ENCODE assay signal across 1 cellular context in the genomic region with DNA sequence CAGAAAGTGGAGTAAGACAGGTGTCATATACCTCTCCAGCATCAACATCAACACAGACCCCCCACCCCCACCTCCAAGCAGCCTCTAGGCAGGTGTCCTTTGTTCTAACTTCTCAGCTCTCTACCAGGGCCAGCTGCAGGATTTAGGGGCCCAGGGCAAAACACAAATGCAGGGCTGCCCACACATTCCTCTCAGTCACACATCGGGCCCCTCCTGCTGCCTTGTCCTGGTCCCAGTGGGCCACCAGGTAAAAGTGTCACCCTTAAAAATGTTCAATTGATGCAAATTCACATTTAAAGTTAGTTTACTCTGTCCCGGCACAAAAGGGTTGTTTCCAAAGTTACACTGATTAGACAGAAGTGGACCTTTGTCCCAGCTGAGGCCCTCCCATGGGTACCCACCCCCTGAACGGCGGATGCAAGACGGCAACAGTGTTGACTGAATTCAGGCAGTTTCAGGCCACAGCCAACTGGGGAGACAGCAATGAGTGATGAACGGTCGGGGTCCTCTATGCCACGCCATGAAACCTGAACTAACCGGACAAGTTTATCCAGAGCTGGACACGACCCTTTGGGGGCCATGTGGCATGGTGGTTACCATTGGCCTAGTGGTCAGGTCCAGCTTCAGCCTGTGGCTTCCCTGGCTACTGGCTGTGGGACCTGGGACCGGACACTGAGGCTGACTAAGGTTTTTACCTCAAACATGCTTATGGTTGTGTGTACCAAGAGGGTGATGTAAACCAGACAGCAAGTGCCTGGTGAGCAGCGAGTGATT.
TF ChIP-seq lines count a peak whose summit lies in the region.

No MANE protein-coding gene starts in this region.

TF ChIP-seq in HepG2, 621 proteins besides CTCF, POLR2A, EP300 and RAD21 (continued from another document and continues in another):
- TF ChIP-seq, protein P1, sequence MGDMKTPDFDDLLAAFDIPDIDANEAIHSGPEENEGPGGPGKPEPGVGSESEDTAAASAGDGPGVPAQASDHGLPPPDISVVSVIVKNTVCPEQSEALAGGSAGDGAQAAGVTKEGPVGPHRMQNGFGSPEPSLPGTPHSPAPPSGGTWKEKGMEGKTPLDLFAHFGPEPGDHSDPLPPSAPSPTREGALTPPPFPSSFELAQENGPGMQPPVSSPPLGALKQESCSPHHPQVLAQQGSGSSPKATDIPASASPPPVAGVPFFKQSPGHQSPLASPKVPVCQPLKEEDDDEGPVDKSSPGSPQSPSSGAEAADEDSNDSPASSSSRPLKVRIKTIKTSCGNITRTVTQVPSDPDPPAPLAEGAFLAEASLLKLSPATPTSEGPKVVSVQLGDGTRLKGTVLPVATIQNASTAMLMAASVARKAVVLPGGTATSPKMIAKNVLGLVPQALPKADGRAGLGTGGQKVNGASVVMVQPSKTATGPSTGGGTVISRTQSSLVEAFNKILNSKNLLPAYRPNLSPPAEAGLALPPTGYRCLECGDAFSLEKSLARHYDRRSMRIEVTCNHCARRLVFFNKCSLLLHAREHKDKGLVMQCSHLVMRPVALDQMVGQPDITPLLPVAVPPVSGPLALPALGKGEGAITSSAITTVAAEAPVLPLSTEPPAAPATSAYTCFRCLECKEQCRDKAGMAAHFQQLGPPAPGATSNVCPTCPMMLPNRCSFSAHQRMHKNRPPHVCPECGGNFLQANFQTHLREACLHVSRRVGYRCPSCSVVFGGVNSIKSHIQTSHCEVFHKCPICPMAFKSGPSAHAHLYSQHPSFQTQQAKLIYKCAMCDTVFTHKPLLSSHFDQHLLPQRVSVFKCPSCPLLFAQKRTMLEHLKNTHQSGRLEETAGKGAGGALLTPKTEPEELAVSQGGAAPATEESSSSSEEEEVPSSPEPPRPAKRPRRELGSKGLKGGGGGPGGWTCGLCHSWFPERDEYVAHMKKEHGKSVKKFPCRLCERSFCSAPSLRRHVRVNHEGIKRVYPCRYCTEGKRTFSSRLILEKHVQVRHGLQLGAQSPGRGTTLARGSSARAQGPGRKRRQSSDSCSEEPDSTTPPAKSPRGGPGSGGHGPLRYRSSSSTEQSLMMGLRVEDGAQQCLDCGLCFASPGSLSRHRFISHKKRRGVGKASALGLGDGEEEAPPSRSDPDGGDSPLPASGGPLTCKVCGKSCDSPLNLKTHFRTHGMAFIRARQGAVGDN (CRISPR knock-in tag; IDR thresholded peaks at IDR 0.05) = peak; percentile 84
- no peak for TF ChIP-seq ARNT2 (CRISPR knock-in tag; IDR thresholded peaks at IDR 0.05; ENCODE audit: low read depth)
- TF ChIP-seq ZNF207 (IDR thresholded peaks at IDR 0.05; ENCODE audit: borderline replicate concordance) = no peak
- TF ChIP-seq ETV5 (CRISPR knock-in tag; IDR thresholded peaks at IDR 0.05; ENCODE audit: borderline replicate concordance) = peak; percentile 63; the same call in 1 of the 2 replicates
- no peak for TF ChIP-seq KLF13 (CRISPR knock-in tag; IDR thresholded peaks at IDR 0.05)
- TF ChIP-seq FOXA3 (CRISPR knock-in tag; IDR thresholded peaks at IDR 0.05) = peak; percentile 53
- no peak for TF ChIP-seq ZNF143 (CRISPR knock-in tag; IDR thresholded peaks at IDR 0.05)
- 0 out of 2 replicates have a peak, but pooled peaks have one; percentile 26 for TF ChIP-seq SMYD3 (CRISPR knock-in tag; IDR thresholded peaks at IDR 0.05)
- TF ChIP-seq ZNF777 (CRISPR knock-in tag; IDR thresholded peaks at IDR 0.05) = peak; percentile 59; the same call in 1 of the 2 replicates
- TF ChIP-seq ZNF616 (CRISPR knock-in tag; IDR thresholded peaks at IDR 0.05; ENCODE audit: low read depth) = no peak
- TF ChIP-seq ZNF749 (CRISPR knock-in tag; IDR thresholded peaks at IDR 0.05; ENCODE audit: borderline replicate concordance) = no peak
- no peak for TF ChIP-seq ZNF670 (CRISPR knock-in tag; IDR thresholded peaks at IDR 0.05; ENCODE audit: borderline replicate concordance)
- TF ChIP-seq SSRP1 (CRISPR knock-in tag; IDR thresholded peaks at IDR 0.05) = no peak
- TF ChIP-seq ZNF619 (CRISPR knock-in tag; IDR thresholded peaks at IDR 0.05) = no peak
- TF ChIP-seq, protein P2, sequence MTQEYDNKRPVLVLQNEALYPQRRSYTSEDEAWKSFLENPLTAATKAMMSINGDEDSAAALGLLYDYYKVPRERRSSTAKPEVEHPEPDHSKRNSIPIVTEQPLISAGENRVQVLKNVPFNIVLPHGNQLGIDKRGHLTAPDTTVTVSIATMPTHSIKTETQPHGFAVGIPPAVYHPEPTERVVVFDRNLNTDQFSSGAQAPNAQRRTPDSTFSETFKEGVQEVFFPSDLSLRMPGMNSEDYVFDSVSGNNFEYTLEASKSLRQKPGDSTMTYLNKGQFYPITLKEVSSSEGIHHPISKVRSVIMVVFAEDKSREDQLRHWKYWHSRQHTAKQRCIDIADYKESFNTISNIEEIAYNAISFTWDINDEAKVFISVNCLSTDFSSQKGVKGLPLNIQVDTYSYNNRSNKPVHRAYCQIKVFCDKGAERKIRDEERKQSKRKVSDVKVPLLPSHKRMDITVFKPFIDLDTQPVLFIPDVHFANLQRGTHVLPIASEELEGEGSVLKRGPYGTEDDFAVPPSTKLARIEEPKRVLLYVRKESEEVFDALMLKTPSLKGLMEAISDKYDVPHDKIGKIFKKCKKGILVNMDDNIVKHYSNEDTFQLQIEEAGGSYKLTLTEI (CRISPR knock-in tag; conservative IDR thresholded peaks at IDR 0.05) = no peak
- TF ChIP-seq ZNF660 (CRISPR knock-in tag; IDR thresholded peaks at IDR 0.05; ENCODE audit: borderline replicate concordance, low read depth) = no peak
- no peak for TF ChIP-seq ZNF20 (CRISPR knock-in tag; IDR thresholded peaks at IDR 0.05)
- TF ChIP-seq YY1 (IDR thresholded peaks at IDR 0.05; ENCODE audit: insufficient read depth, insufficient replicate concordance, low read depth, low read length) = no peak
- TF ChIP-seq, protein P3, sequence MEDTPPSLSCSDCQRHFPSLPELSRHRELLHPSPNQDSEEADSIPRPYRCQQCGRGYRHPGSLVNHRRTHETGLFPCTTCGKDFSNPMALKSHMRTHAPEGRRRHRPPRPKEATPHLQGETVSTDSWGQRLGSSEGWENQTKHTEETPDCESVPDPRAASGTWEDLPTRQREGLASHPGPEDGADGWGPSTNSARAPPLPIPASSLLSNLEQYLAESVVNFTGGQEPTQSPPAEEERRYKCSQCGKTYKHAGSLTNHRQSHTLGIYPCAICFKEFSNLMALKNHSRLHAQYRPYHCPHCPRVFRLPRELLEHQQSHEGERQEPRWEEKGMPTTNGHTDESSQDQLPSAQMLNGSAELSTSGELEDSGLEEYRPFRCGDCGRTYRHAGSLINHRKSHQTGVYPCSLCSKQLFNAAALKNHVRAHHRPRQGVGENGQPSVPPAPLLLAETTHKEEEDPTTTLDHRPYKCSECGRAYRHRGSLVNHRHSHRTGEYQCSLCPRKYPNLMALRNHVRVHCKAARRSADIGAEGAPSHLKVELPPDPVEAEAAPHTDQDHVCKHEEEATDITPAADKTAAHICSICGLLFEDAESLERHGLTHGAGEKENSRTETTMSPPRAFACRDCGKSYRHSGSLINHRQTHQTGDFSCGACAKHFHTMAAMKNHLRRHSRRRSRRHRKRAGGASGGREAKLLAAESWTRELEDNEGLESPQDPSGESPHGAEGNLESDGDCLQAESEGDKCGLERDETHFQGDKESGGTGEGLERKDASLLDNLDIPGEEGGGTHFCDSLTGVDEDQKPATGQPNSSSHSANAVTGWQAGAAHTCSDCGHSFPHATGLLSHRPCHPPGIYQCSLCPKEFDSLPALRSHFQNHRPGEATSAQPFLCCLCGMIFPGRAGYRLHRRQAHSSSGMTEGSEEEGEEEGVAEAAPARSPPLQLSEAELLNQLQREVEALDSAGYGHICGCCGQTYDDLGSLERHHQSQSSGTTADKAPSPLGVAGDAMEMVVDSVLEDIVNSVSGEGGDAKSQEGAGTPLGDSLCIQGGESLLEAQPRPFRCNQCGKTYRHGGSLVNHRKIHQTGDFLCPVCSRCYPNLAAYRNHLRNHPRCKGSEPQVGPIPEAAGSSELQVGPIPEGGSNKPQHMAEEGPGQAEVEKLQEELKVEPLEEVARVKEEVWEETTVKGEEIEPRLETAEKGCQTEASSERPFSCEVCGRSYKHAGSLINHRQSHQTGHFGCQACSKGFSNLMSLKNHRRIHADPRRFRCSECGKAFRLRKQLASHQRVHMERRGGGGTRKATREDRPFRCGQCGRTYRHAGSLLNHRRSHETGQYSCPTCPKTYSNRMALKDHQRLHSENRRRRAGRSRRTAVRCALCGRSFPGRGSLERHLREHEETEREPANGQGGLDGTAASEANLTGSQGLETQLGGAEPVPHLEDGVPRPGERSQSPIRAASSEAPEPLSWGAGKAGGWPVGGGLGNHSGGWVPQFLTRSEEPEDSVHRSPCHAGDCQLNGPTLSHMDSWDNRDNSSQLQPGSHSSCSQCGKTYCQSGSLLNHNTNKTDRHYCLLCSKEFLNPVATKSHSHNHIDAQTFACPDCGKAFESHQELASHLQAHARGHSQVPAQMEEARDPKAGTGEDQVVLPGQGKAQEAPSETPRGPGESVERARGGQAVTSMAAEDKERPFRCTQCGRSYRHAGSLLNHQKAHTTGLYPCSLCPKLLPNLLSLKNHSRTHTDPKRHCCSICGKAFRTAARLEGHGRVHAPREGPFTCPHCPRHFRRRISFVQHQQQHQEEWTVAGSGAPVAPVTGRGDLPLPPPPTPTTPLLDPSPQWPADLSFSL (CRISPR knock-in tag; IDR thresholded peaks at IDR 0.05) = peak; percentile 44; the same call in 1 of the 2 replicates
- TF ChIP-seq SAP130 (CRISPR knock-in tag; IDR thresholded peaks at IDR 0.05; ENCODE audit: low read depth) = peak; percentile 63
- 0 out of 2 replicates have a peak, but pooled peaks have one; percentile 26 for TF ChIP-seq ZNF543 (CRISPR knock-in tag; IDR thresholded peaks at IDR 0.05)
- TF ChIP-seq, protein P4, sequence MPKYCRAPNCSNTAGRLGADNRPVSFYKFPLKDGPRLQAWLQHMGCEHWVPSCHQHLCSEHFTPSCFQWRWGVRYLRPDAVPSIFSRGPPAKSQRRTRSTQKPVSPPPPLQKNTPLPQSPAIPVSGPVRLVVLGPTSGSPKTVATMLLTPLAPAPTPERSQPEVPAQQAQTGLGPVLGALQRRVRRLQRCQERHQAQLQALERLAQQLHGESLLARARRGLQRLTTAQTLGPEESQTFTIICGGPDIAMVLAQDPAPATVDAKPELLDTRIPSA (CRISPR knock-in tag; IDR thresholded peaks at IDR 0.05; ENCODE audit: borderline replicate concordance) = no peak
- no peak for TF ChIP-seq NFIB (CRISPR knock-in tag; IDR thresholded peaks at IDR 0.05; ENCODE audit: borderline replicate concordance)
- TF ChIP-seq FOXC1 (CRISPR knock-in tag; IDR thresholded peaks at IDR 0.05; ENCODE audit: borderline replicate concordance) = peak; percentile 86; the same call in 1 of the 2 replicates
- TF ChIP-seq ZFP37 (CRISPR knock-in tag; IDR thresholded peaks at IDR 0.05; ENCODE audit: borderline replicate concordance) = peak; percentile 15; the same call in 1 of the 2 replicates
- peak; percentile 7; the same call in 1 of the 2 replicates for TF ChIP-seq ZSCAN9 (CRISPR knock-in tag; IDR thresholded peaks at IDR 0.05; ENCODE audit: borderline replicate concordance)
- peak; percentile 10; the same call in 1 of the 2 replicates for TF ChIP-seq GFI1 (CRISPR knock-in tag; IDR thresholded peaks at IDR 0.05; ENCODE audit: borderline replicate concordance)
- peak; percentile 4; the same call in 1 of the 2 replicates for TF ChIP-seq FOSL2 (CRISPR knock-in tag; IDR thresholded peaks at IDR 0.05)
- TF ChIP-seq ZNF703 (CRISPR knock-in tag; IDR thresholded peaks at IDR 0.05; ENCODE audit: borderline replicate concordance) = 0 out of 2 replicates have a peak, but pooled peaks have one; percentile 5
- TF ChIP-seq, protein P5, sequence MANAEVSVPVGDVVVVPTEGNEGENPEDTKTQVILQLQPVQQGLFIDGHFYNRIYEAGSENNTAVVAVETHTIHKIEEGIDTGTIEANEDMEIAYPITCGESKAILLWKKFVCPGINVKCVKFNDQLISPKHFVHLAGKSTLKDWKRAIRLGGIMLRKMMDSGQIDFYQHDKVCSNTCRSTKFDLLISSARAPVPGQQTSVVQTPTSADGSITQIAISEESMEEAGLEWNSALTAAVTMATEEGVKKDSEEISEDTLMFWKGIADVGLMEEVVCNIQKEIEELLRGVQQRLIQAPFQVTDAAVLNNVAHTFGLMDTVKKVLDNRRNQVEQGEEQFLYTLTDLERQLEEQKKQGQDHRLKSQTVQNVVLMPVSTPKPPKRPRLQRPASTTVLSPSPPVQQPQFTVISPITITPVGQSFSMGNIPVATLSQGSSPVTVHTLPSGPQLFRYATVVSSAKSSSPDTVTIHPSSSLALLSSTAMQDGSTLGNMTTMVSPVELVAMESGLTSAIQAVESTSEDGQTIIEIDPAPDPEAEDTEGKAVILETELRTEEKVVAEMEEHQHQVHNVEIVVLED (CRISPR knock-in tag; IDR thresholded peaks at IDR 0.05; ENCODE audit: borderline replicate concordance) = peak; percentile 15; the same call in 1 of the 2 replicates
- TF ChIP-seq, protein P6, sequence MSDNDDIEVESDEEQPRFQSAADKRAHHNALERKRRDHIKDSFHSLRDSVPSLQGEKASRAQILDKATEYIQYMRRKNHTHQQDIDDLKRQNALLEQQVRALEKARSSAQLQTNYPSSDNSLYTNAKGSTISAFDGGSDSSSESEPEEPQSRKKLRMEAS (IDR thresholded peaks at IDR 0.05) = peak; percentile 65
- TF ChIP-seq SRF (IDR thresholded peaks at IDR 0.05; ENCODE audit: low read depth, low read length) = 0 out of 2 replicates have a peak, but pooled peaks have one; percentile 7
- TF ChIP-seq DMAP1 (CRISPR knock-in tag; IDR thresholded peaks at IDR 0.05) = no peak
- TF ChIP-seq, protein P7, sequence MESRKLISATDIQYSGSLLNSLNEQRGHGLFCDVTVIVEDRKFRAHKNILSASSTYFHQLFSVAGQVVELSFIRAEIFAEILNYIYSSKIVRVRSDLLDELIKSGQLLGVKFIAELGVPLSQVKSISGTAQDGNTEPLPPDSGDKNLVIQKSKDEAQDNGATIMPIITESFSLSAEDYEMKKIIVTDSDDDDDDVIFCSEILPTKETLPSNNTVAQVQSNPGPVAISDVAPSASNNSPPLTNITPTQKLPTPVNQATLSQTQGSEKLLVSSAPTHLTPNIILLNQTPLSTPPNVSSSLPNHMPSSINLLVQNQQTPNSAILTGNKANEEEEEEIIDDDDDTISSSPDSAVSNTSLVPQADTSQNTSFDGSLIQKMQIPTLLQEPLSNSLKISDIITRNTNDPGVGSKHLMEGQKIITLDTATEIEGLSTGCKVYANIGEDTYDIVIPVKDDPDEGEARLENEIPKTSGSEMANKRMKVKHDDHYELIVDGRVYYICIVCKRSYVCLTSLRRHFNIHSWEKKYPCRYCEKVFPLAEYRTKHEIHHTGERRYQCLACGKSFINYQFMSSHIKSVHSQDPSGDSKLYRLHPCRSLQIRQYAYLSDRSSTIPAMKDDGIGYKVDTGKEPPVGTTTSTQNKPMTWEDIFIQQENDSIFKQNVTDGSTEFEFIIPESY (CRISPR knock-in tag; IDR thresholded peaks at IDR 0.05) = no peak
- TF ChIP-seq MED8 (CRISPR knock-in tag; IDR thresholded peaks at IDR 0.05; ENCODE audit: insufficient replicate concordance) = peak; percentile 5
- peak; percentile 32; the same call in 1 of the 2 replicates for TF ChIP-seq MEF2D (CRISPR knock-in tag; IDR thresholded peaks at IDR 0.05)
- TF ChIP-seq, protein P8, sequence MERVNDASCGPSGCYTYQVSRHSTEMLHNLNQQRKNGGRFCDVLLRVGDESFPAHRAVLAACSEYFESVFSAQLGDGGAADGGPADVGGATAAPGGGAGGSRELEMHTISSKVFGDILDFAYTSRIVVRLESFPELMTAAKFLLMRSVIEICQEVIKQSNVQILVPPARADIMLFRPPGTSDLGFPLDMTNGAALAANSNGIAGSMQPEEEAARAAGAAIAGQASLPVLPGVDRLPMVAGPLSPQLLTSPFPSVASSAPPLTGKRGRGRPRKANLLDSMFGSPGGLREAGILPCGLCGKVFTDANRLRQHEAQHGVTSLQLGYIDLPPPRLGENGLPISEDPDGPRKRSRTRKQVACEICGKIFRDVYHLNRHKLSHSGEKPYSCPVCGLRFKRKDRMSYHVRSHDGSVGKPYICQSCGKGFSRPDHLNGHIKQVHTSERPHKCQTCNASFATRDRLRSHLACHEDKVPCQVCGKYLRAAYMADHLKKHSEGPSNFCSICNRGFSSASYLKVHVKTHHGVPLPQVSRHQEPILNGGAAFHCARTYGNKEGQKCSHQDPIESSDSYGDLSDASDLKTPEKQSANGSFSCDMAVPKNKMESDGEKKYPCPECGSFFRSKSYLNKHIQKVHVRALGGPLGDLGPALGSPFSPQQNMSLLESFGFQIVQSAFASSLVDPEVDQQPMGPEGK (CRISPR knock-in tag; IDR thresholded peaks at IDR 0.05) = peak; percentile 71
